ENCODE assay signal across 14 cellular contexts in genomic region chr5:121870489-121870888, GRCh38. TPM values are rescaled to one million over a fixed set of nuclear protein-coding genes. Genes with fewer than 3 reads are reported as not detected.
DNase-seq lines count a peak whose midpoint lies in the region; ATAC-seq and TF ChIP-seq lines count a peak whose summit lies in the region.
"Had no signal": no experiment of that assay in that cellular context is flagged by ENCODE, and none has a peak within 500 bp of the region (broad histone marks: within the 10 kb centered on the region; RNA-seq: fewer than 3 reads in every experiment).

No MANE protein-coding gene starts in this region.

- H3K4me3 Mint-ChIP-seq in activated T-cell treated with anti-CD3 and anti-CD28 coated beads, Interleukin-2, amount 50 U/mL, for 24 hours, result no peak overlapping the region
- H3K4me3 Mint-ChIP-seq: activated CD4-positive, alpha-beta T cell treated with anti-CD3 and anti-CD28 coated beads, Interleukin-2, amount 10 ng/mL, durations not matched to agents 24 days and 14 days; activated naive CD8-positive, alpha-beta T cell treated with anti-CD3 and anti-CD28 coated beads, Interleukin-2, amount 50 U/mL, for 24 hours had no signal

- H3K4me3 ChIP-seq in heart left ventricle (no peak overlapping the region), right atrium auricular region (no peak overlapping the region), PC-3 (ENCODE audit: low read length) (no peak overlapping the region), epithelial cell of esophagus (ENCODE audit: low read length) (no peak overlapping the region), HAP-1 (no peak overlapping the region)
- H3K4me3 ChIP-seq: BLaER1 treated with 17β-estradiol and CSF1 and Interleukin-3, amounts not matched to agents 10 nM and 100 nM had no signal

- DNase-seq in heart left ventricle (no peak), right atrium auricular region (ENCODE audit: low spot score) (no peak), PC-3 (peak; percentile 31), epithelial cell of esophagus (ENCODE audit: low read depth) (peak; percentile 16), superior temporal gyrus (ENCODE audit: extremely low spot score) (peak; percentile 50), HAP-1 (ENCODE audit: low spot score in 2 of 2) (no peak), caudate nucleus (lab: John Stamatoyannopoulos, UW) (no peak)
- no peak for DNase-seq in activated T-cell treated with anti-CD3 and anti-CD28 coated beads, Interleukin-2, amount 50 U/mL, for 24 hours
- DNase-seq: activated CD4-positive, alpha-beta T cell treated with anti-CD3 and anti-CD28 coated beads, Interleukin-2, amount 10 ng/mL, durations not matched to agents 24 days and 14 days; activated naive CD8-positive, alpha-beta T cell treated with anti-CD3 and anti-CD28 coated beads, Interleukin-2, amount 50 U/mL, for 24 hours; NCI-H1092 treated with DMSO at 0.1 percent for 48 hours; Right ventricle myocardium superior had no signal

- H3K36me3 Mint-ChIP-seq in activated T-cell treated with anti-CD3 and anti-CD28 coated beads, Interleukin-2, amount 50 U/mL, for 24 hours (ENCODE audit: low read depth), result no peaks in the 10 kb centered on the region

- no TSS peak for BruUV-seq in PC-3 (replicated peaks; lab: Mats Ljungman, UMichigan)

- 34 to 47% (median 45%) methylated on average over 2 of the region's 2 CpGs for WGBS in heart left ventricle, 4 donors

- no peak overlapping the region for H3K9ac ChIP-seq in PC-3 (ENCODE audit: low read length)
- H3K9ac ChIP-seq: BLaER1 treated with 17β-estradiol and CSF1 and Interleukin-3, amounts not matched to agents 10 nM and 100 nM had no signal

- no peaks in the 10 kb centered on the region for H3F3A ChIP-seq in PC-3 (ENCODE audit: low read length, unreplicated experiment)

- in situ Hi-C loops in HAP-1 (cut with MboI; ENCODE audit: low sequenced_read_pairs), result no loop called here

- no peak for TF ChIP-seq POLR2A in heart left ventricle (IDR thresholded peaks at IDR 0.05)

- TF ChIP-seq CTCF in heart left ventricle (IDR thresholded peaks at IDR 0.05), result peak in 8 of 12 donors; percentile 8 to 44 (median 23)
- TF ChIP-seq CTCF in right atrium auricular region (IDR thresholded peaks at IDR 0.05), result peak in 1 of 2 donors; percentile 40
- TF ChIP-seq CTCF in PC-3 (conservative IDR thresholded peaks at IDR 0.05; ENCODE audit: low read depth, low read length), result peak; percentile 38
- TF ChIP-seq CTCF in epithelial cell of esophagus (IDR thresholded peaks at IDR 0.05; ENCODE audit: insufficient read depth, low read depth, low read length, missing control alignments), result peak; percentile 14

- no peaks in the 10 kb centered on the region for H3K9me2 ChIP-seq in PC-3 (replicated peaks; ENCODE audit: low read length)

- H3K36me3 ChIP-seq in heart left ventricle (no peaks in the 10 kb centered on the region), right atrium auricular region (no peaks in the 10 kb centered on the region), PC-3 (ENCODE audit: low read depth, low read length) (no peaks in the 10 kb centered on the region), HAP-1 (replicated peaks) (no peaks in the 10 kb centered on the region)
- H3K36me3 ChIP-seq: BLaER1 treated with 17β-estradiol and CSF1 and Interleukin-3, amounts not matched to agents 10 nM and 100 nM had no signal

- POLR2A ChIA-PET in PC-3 (lab: Charles Lee; ENCODE audit: unreplicated experiment), result no interaction called here

- no peak overlapping the region for H2AFZ ChIP-seq in PC-3 (ENCODE audit: low read length)

- CTCF ChIA-PET in PC-3 (lab: Charles Lee), result no interaction called here

- intact Hi-C loops in heart left ventricle (cut with DNase I), result loop anchor here in 5 of 10 donors (2.0 to 10.0 kb wide), 4 partner anchors 240 to 1056 kb away; no protein-coding TSS in a partner anchor
- intact Hi-C loops in PC-3 (cut with micrococcal nuclease), result loop anchor here (1.0 kb wide), 2 partner anchors 240 to 1053 kb away; no protein-coding TSS in a partner anchor

- H3K27me3 Mint-ChIP-seq in activated T-cell treated with anti-CD3 and anti-CD28 coated beads, Interleukin-2, amount 50 U/mL, for 24 hours, result no peaks in the 10 kb centered on the region
- H3K27me3 Mint-ChIP-seq: activated CD4-positive, alpha-beta T cell treated with anti-CD3 and anti-CD28 coated beads, Interleukin-2, amount 10 ng/mL, durations not matched to agents 24 days and 14 days had no signal

- H3K27ac ChIP-seq in heart left ventricle, result no peak overlapping the region
- H3K27ac ChIP-seq in right atrium auricular region, result no peak overlapping the region
- no peak overlapping the region for H3K27ac ChIP-seq in PC-3 (ENCODE audit: low read length)
- H3K27ac ChIP-seq in caudate nucleus (ENCODE audit: low read depth, low read length), result no peak overlapping the region
- H3K27ac ChIP-seq: BLaER1 treated with 17β-estradiol and CSF1 and Interleukin-3, amounts not matched to agents 10 nM and 100 nM had no signal

- no peaks in the 10 kb centered on the region for H3K79me2 ChIP-seq in PC-3 (ENCODE audit: low read length)

- H3K9me3 Mint-ChIP-seq in activated T-cell treated with anti-CD3 and anti-CD28 coated beads, Interleukin-2, amount 50 U/mL, for 24 hours, result no peaks in the 10 kb centered on the region
- H3K9me3 Mint-ChIP-seq: activated CD4-positive, alpha-beta T cell treated with anti-CD3 and anti-CD28 coated beads, Interleukin-2, amount 10 ng/mL, durations not matched to agents 24 days and 14 days; activated naive CD8-positive, alpha-beta T cell treated with anti-CD3 and anti-CD28 coated beads, Interleukin-2, amount 50 U/mL, for 24 hours had no signal

- H4K20me1 ChIP-seq in PC-3 (ENCODE audit: low read length), result no peaks in the 10 kb centered on the region
- H4K20me1 ChIP-seq: BLaER1 treated with 17β-estradiol and CSF1 and Interleukin-3, amounts not matched to agents 10 nM and 100 nM had no signal

- H3K4me1 ChIP-seq in heart left ventricle, result no peaks in the 10 kb centered on the region
- H3K4me1 ChIP-seq in right atrium auricular region, result no peaks in the 10 kb centered on the region
- H3K4me1 ChIP-seq in PC-3 (ENCODE audit: insufficient read depth, low read length), result no peaks in the 10 kb centered on the region
- no peaks in the 10 kb centered on the region for H3K4me1 ChIP-seq in HAP-1
- H3K4me1 ChIP-seq: BLaER1 treated with 17β-estradiol and CSF1 and Interleukin-3, amounts not matched to agents 10 nM and 100 nM had no signal

- ATAC-seq in heart left ventricle (no peak), PC-3 (no peak)
- ATAC-seq: activated naive CD8-positive, alpha-beta T cell treated with anti-CD3 and anti-CD28 coated beads, Interleukin-2, amount 50 U/mL, for 24 hours had no signal

- H3K27ac Mint-ChIP-seq in activated T-cell treated with anti-CD3 and anti-CD28 coated beads, Interleukin-2, amount 50 U/mL, for 24 hours, result no peak overlapping the region
- H3K27ac Mint-ChIP-seq: activated CD4-positive, alpha-beta T cell treated with anti-CD3 and anti-CD28 coated beads, Interleukin-2, amount 10 ng/mL, durations not matched to agents 24 days and 14 days; activated naive CD8-positive, alpha-beta T cell treated with anti-CD3 and anti-CD28 coated beads, Interleukin-2, amount 50 U/mL, for 24 hours had no signal

- H3K27me3 ChIP-seq in heart left ventricle, result no peaks in the 10 kb centered on the region
- H3K27me3 ChIP-seq in right atrium auricular region, result no peaks in the 10 kb centered on the region
- H3K27me3 ChIP-seq in PC-3 (ENCODE audit: low read length), result 0 out of 2 replicates have a peak, but pooled peaks cover 5% of the 10 kb centered on the region
- H3K27me3 ChIP-seq in HAP-1 (ENCODE audit: low read depth), result peaks cover 11% of the 10 kb centered on the region; the same call in 1 of the 2 replicates
- H3K27me3 ChIP-seq: BLaER1 treated with 17β-estradiol and CSF1 and Interleukin-3, amounts not matched to agents 10 nM and 100 nM had no signal

- H3K4me2 ChIP-seq in PC-3 (ENCODE audit: low read length), result no peak overlapping the region
- H3K4me2 ChIP-seq: BLaER1 treated with 17β-estradiol and CSF1 and Interleukin-3, amounts not matched to agents 10 nM and 100 nM had no signal

- H3K9me3 ChIP-seq in heart left ventricle (no peaks in the 10 kb centered on the region), right atrium auricular region (no peaks in the 10 kb centered on the region), PC-3 (ENCODE audit: low read length) (no peaks in the 10 kb centered on the region), HAP-1 (no peaks in the 10 kb centered on the region)
- H3K9me3 ChIP-seq: BLaER1 treated with 17β-estradiol and CSF1 and Interleukin-3, amounts not matched to agents 10 nM and 100 nM had no signal

- no peaks in the 10 kb centered on the region for H3K4me1 Mint-ChIP-seq in activated T-cell treated with anti-CD3 and anti-CD28 coated beads, Interleukin-2, amount 50 U/mL, for 24 hours (ENCODE audit: low read depth)
- H3K4me1 Mint-ChIP-seq: activated CD4-positive, alpha-beta T cell treated with anti-CD3 and anti-CD28 coated beads, Interleukin-2, amount 10 ng/mL, durations not matched to agents 24 days and 14 days; activated naive CD8-positive, alpha-beta T cell treated with anti-CD3 and anti-CD28 coated beads, Interleukin-2, amount 50 U/mL, for 24 hours had no signal

RNA-seq across cellular contexts. Expression of gene FTMT, which starts 18.8 kb away (rescaled TPM):
- total RNA-seq in heart left ventricle (not detected), right atrium auricular region (not detected), PC-3 (2014; rRNA removed) (not detected in 2 replicates)
- not detected for polyA plus RNA-seq in heart left ventricle
- total RNA-seq: activated CD4-positive, alpha-beta T cell treated with anti-CD3 and anti-CD28 coated beads, Interleukin-2, amount 10 ng/mL, durations not matched to agents 24 days and 14 days; lower leg skin; Right ventricle myocardium superior had no signal

Comparison
In these comparisons a context has a peak if more than half of its experiments do, and no peak if none do; other contexts are left out.
1. DNase-seq: peak in PC-3 (single experiment), epithelial cell of esophagus (single experiment) and superior temporal gyrus (single experiment); none in heart left ventricle (0 of 5), right atrium auricular region (single experiment), HAP-1 (0 of 2), activated T-cell treated with anti-CD3 and anti-CD28 coated beads, Interleukin-2, amount 50 U/mL, for 24 hours (single experiment) and caudate nucleus (0 of 61).